ENCODE assay signal across 8 cellular contexts in genomic region chr15:90839187-90840071, GRCh38. TPM values are rescaled to one million over a fixed set of nuclear protein-coding genes. Genes with fewer than 3 reads are reported as not detected.
DNase-seq lines count a peak whose midpoint lies in the region; ATAC-seq and TF ChIP-seq lines count a peak whose summit lies in the region.

No MANE protein-coding gene starts in this region.

- H3K27ac ChIP-seq in iPS-18a (ENCODE audit: low read length) = peak overlapping the region; percentile 18

- peak overlapping the region; percentile 66 to 97 for H3K27ac Mint-ChIP-seq in stimulated activated naive CD8-positive, alpha-beta T cell treated with anti-CD3 and anti-CD28 coated beads, Interleukin-15, amount 100 ng/mL, for 72 hours

- H3K27me3 Mint-ChIP-seq in stimulated activated naive CD8-positive, alpha-beta T cell treated with anti-CD3 and anti-CD28 coated beads, Interleukin-15, amount 100 ng/mL, for 72 hours = no peaks in the 10 kb centered on the region

- peak; percentile 43 for TF ChIP-seq POLR2A in GM10847 (IDR thresholded peaks at IDR 0.05; ENCODE audit: extremely low read depth, insufficient read length)

- peak overlapping the region; percentile 82 to 84 for H3K4me3 Mint-ChIP-seq in stimulated activated naive CD8-positive, alpha-beta T cell treated with anti-CD3 and anti-CD28 coated beads, Interleukin-15, amount 100 ng/mL, for 72 hours

- peak overlapping the region; percentile 18 for H3K9ac ChIP-seq in iPS-18a (ENCODE audit: low read length)

- no peaks in the 10 kb centered on the region for H3K9me3 ChIP-seq in iPS-18a (ENCODE audit: control insufficient read depth, low read depth, low read length)

- H3K4me1 ChIP-seq in iPS-18a (ENCODE audit: control insufficient read depth, low read depth, low read length) = peaks cover 22% of the 10 kb centered on the region

- DNase-seq in HT1080 (ENCODE audit: low read depth) = peak; percentile 23
- peak; percentile 59 to 70 for DNase-seq in activated CD4-positive, alpha-beta T cell treated with anti-CD3 and anti-CD28 coated beads, Interleukin-2, amount 50 U/mL, for 48 hours
- peak in 1 of 2 donors; percentile 81 for DNase-seq in stimulated activated naive CD8-positive, alpha-beta T cell treated with anti-CD3 and anti-CD28 coated beads, Interleukin-15, amount 100 ng/mL, for 72 hours
- no peak for DNase-seq in 8988T

- H3K9me3 Mint-ChIP-seq in stimulated activated naive CD8-positive, alpha-beta T cell treated with anti-CD3 and anti-CD28 coated beads, Interleukin-15, amount 100 ng/mL, for 72 hours = no peaks in the 10 kb centered on the region

- H3K4me3 ChIP-seq in iPS-18a (ENCODE audit: low read length) = no peak overlapping the region

- H3K4me1 Mint-ChIP-seq in stimulated activated naive CD8-positive, alpha-beta T cell treated with anti-CD3 and anti-CD28 coated beads, Interleukin-15, amount 100 ng/mL, for 72 hours = peaks cover 72% of the 10 kb centered on the region

- peak; percentile 81 for ATAC-seq in GM19468 (IDR thresholded peaks at IDR 0.05; ENCODE audit: extremely low read depth, unreplicated experiment)
- ATAC-seq in stimulated activated naive CD8-positive, alpha-beta T cell treated with anti-CD3 and anti-CD28 coated beads, Interleukin-15, amount 100 ng/mL, for 72 hours = peak; percentile 58
- ATAC-seq in GM18909 (IDR thresholded peaks at IDR 0.05; ENCODE audit: poor library complexity, unreplicated experiment) = no peak

- H3K36me3 ChIP-seq in iPS-18a (ENCODE audit: control insufficient read depth, low read depth, low read length) = no peaks in the 10 kb centered on the region

- H3K27me3 ChIP-seq in iPS-18a (ENCODE audit: control insufficient read depth, insufficient read depth, low read length) = no peaks in the 10 kb centered on the region

RNA-seq across cellular contexts. Expression of gene FURIN, which starts 29.0 kb away (rescaled TPM):
- total RNA-seq in HT1080 (2014; rRNA removed; shearing (Covaris generic)) = 61.6 and 84.3 TPM in 2 replicates
- polyA plus RNA-seq in HT1080 (2015; cell fraction: cytosol; rRNA removed) = 110 and 117 TPM in 2 replicates
- polyA plus RNA-seq in HT1080 (2015; cell fraction: nucleus; rRNA removed) = 79.1 TPM in 2 replicates

RNA-seq across cellular contexts. Expression of gene FES, which starts 44.9 kb away (rescaled TPM):
- 8.8 and 15.0 TPM in 2 replicates for total RNA-seq in HT1080 (2014; rRNA removed; shearing (Covaris generic))
- polyA plus RNA-seq in HT1080 (2015; cell fraction: cytosol; rRNA removed) = 4.2 and 4.7 TPM in 2 replicates
- 11.7 and 19.0 TPM in 2 replicates for polyA plus RNA-seq in HT1080 (2015; cell fraction: nucleus; rRNA removed)
